In the genomic region with DNA sequence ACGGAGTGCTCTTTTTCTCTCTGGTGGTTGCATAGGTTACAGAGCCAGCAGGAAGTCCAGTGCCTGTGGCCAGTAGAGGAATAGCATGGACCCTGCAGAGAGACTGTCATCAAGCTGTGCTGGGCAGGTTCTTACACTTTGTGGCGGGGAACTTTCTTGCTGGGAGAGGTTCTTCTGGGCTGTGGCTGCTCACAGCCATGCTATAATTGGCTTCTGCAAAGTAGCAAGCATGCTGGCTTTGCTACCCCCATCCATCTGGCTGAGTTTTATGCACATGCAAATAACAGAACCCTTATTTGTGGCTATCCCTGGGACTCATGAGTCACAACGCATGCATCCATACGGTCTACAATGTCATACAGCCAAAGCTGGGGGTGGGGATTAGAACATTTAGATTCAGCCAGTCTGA, we compare ENCODE assay signal across 10 cellular contexts.
DNase-seq lines count a peak whose midpoint lies in the region; ATAC-seq and TF ChIP-seq lines count a peak whose summit lies in the region.
"Had no signal": no experiment of that assay in that cellular context is flagged by ENCODE, and none has a peak within 500 bp of the region (broad histone marks: within the 10 kb centered on the region; RNA-seq: fewer than 3 reads in every experiment).

No MANE protein-coding gene starts in this region.

- peaks cover 3% of the 10 kb centered on the region for H3K4me1 ChIP-seq in fibroblast of lung (ENCODE audit: control insufficient read depth, extremely low read depth, insufficient read depth, low read length)
- H3K4me1 ChIP-seq in ovary (ENCODE audit: insufficient read depth) = peaks cover 3% of the 10 kb centered on the region

- DNase-seq in GM03348 (ENCODE audit: low spot score) (peak; percentile 11), NCI-H82 treated with DMSO at 0.1 percent for 48 hours (lab: John Stamatoyannopoulos, UW; ENCODE audit: unreplicated experiment) (peak; percentile 86), fibroblast of lung (ENCODE audit: low read depth in 2 of 2) (peak; percentile 68 to 86), non-pigmented ciliary epithelial cell (ENCODE audit: low read depth) (peak; percentile 60), KBM-7 (no peak), NOMO-1 (lab: John Stamatoyannopoulos, UW; ENCODE audit: unreplicated experiment in 2 of 2) (no peak), ovary (no peak)
- DNase-seq: activated effector memory CD4-positive, alpha-beta T cell treated with Interleukin-2 at 50 U/mL for 16 hours; T-helper 9 cell had no signal

- H3K27ac ChIP-seq in fibroblast of lung (ENCODE audit: insufficient read depth, low read length) = no peak overlapping the region
- H3K27ac ChIP-seq in ovary = no peak overlapping the region

- no peaks in the 10 kb centered on the region for H3K9me3 ChIP-seq in fibroblast of lung (ENCODE audit: control insufficient read depth, insufficient read depth, low read depth, low read length)
- no peaks in the 10 kb centered on the region for H3K9me3 ChIP-seq in ovary

- ATAC-seq in GM21447 (IDR thresholded peaks at IDR 0.05; ENCODE audit: unreplicated experiment) = no peak

- no peak overlapping the region for H3K9ac ChIP-seq in fibroblast of lung (ENCODE audit: insufficient read depth, low read length)

- H3K4me2 ChIP-seq in fibroblast of lung (ENCODE audit: extremely low read depth, insufficient read depth, low read length) = peak overlapping the region; percentile 41

- peak in 1 of 2 donors; percentile 12 for TF ChIP-seq CTCF in fibroblast of lung (conservative IDR thresholded peaks at IDR 0.05 in 1 of 2, IDR thresholded peaks at IDR 0.05 in 1 of 2; ENCODE audit: low read depth in 1 of 2, low read length in 2 of 2)
- TF ChIP-seq CTCF in ovary (IDR thresholded peaks at IDR 0.05) = no peak

- intact Hi-C loops in ovary (cut with DNase I) = no loop called here

- WGBS in ovary, 3 donors = 63 to 84% (median 72%) methylated on average over 4 of the region's 4 CpGs

- in situ Hi-C loops in KBM-7 (cut with MboI; ENCODE audit: low pct_unique_long_range_greater_than_20kb, low sequenced_read_pairs) = no loop called here

- TF ChIP-seq POLR2A in ovary (IDR thresholded peaks at IDR 0.05) = no peak

- peak overlapping the region; percentile 34 for H2AFZ ChIP-seq in fibroblast of lung (ENCODE audit: low read length)

- H3K36me3 ChIP-seq in fibroblast of lung (ENCODE audit: control insufficient read depth, insufficient read depth, low read length) (no peaks in the 10 kb centered on the region), ovary (no peaks in the 10 kb centered on the region)

- H4K20me1 ChIP-seq in fibroblast of lung (ENCODE audit: control insufficient read depth, extremely low read depth, insufficient read depth, low read length) = no peaks in the 10 kb centered on the region

- TF ChIP-seq EP300 in ovary (IDR thresholded peaks at IDR 0.05) = no peak

- no peaks in the 10 kb centered on the region for H3K27me3 ChIP-seq in fibroblast of lung (ENCODE audit: control insufficient read depth, insufficient read depth, low read length)
- no peaks in the 10 kb centered on the region for H3K27me3 ChIP-seq in ovary

- H3K79me2 ChIP-seq in fibroblast of lung (ENCODE audit: control insufficient read depth, insufficient read depth, low read length) = no peaks in the 10 kb centered on the region

- H3K4me3 ChIP-seq in fibroblast of lung (replicated peaks in 1 of 4; ENCODE audit: control extremely low read depth in 1 of 4, insufficient read depth in 1 of 4, low read depth in 3 of 4, low read length in 4 of 4) = no peak overlapping the region
- no peak overlapping the region for H3K4me3 ChIP-seq in ovary

Comparison
In these comparisons a context has a peak if more than half of its experiments do, and no peak if none do; other contexts are left out.
1. DNase-seq: peak in GM03348 (single experiment), NCI-H82 treated with DMSO at 0.1 percent for 48 hours (single experiment), fibroblast of lung (2 of 2) and non-pigmented ciliary epithelial cell (single experiment); none in KBM-7 (single experiment), NOMO-1 (0 of 2) and ovary (0 of 5).